ENCODE assay signal across 18 cellular contexts in genomic region chr12:47729233-47729632, GRCh38. TPM values are rescaled to one million over a fixed set of nuclear protein-coding genes. Genes with fewer than 3 reads are reported as not detected.
DNase-seq lines count a peak whose midpoint lies in the region; ATAC-seq lines count a peak whose summit lies in the region.
"Had no signal": no experiment of that assay in that cellular context is flagged by ENCODE, and none has a peak within 500 bp of the region (broad histone marks: within the 10 kb centered on the region; RNA-seq: fewer than 3 reads in every experiment).

No MANE protein-coding gene starts in this region.

- no peaks in the 10 kb centered on the region for H3K36me3 ChIP-seq in neuronal stem cell (replicated peaks in 1 of 2; ENCODE audit: control insufficient read depth in 2 of 2, insufficient read depth in 2 of 2, low read length in 2 of 2)
- H3K36me3 ChIP-seq: brain microvascular endothelial cell, upper lobe of left lung had no signal

- peaks cover 0 to under 1% of the 10 kb centered on the region in 2 donors for H3K4me1 ChIP-seq in neuronal stem cell (ENCODE audit: control insufficient read depth in 2 of 2, insufficient read depth in 1 of 2, low read depth in 1 of 2, low read length in 2 of 2)

- no peak overlapping the region for H3K4me3 ChIP-seq in neuronal stem cell (ENCODE audit: low read length in 2 of 2)
- H3K4me3 ChIP-seq: upper lobe of left lung had no signal

- H3K4me2 ChIP-seq in neuronal stem cell (ENCODE audit: insufficient read depth, low read length, poor library complexity, severe bottlenecking): no peak overlapping the region

- H2BK5ac ChIP-seq in neuronal stem cell (ENCODE audit: low read length): peak overlapping the region; percentile 8

- no peak overlapping the region for H3K14ac ChIP-seq in neuronal stem cell (ENCODE audit: low read length)

- H2BK120ac ChIP-seq in neuronal stem cell (ENCODE audit: low read depth, low read length): no peak overlapping the region

- H2BK12ac ChIP-seq in neuronal stem cell (ENCODE audit: low read length): no peak overlapping the region

- H2AFZ ChIP-seq in neuronal stem cell (ENCODE audit: low read length): no peak overlapping the region

- no CpG with 5 or more reads among the region's 3 CpGs for WGBS in neuronal stem cell (ENCODE audit: extremely low coverage in 2 of 2, insufficient read length in 2 of 2, insufficient replicate concordance in 1 of 2), 2 donors

- DNase-seq in ELR (ENCODE audit: low read depth) (peak; percentile 89), RPMI7951 (ENCODE audit: low read depth) (peak; percentile 94), fibroblast of the conjunctiva (ENCODE audit: low read depth) (peak; percentile 17), neuronal stem cell (ENCODE audit: low spot score) (no peak), NCI-H1092 (lab: John Stamatoyannopoulos, UW) (no peak), NCI-H524 treated with DMSO at 0.1 percent for 48 hours (lab: John Stamatoyannopoulos, UW) (no peak)
- DNase-seq in activated effector memory CD4-positive, alpha-beta T cell treated with Interleukin-2 at 50 U/mL for 16 hours: no peak
- DNase-seq: activated naive CD4-positive, alpha-beta T cell treated with anti-CD3 and anti-CD28 coated beads for 36 hours; brain microvascular endothelial cell; DMS79 treated with DMSO at 0.1 percent for 48 hours; NCI-H187 treated with DMSO at 0.1 percent for 48 hours; NCI-H526 treated with DMSO at 0.1 percent for 48 hours; upper lobe of left lung had no signal

- no peak overlapping the region for H2AK5ac ChIP-seq in neuronal stem cell (ENCODE audit: low read depth, low read length)

- ATAC-seq in GM18498 (IDR thresholded peaks at IDR 0.05; ENCODE audit: unreplicated experiment): no peak
- ATAC-seq: HCT116; stimulated activated memory B cell treated with anti-CD40 and anti-IgM and Interleukin-4, amounts not matched to agents 10 μg/mL and 1 μg/mL and 100 μg/mL, for 72 hours had no signal

- H3K27me3 ChIP-seq in neuronal stem cell (ENCODE audit: control insufficient read depth in 3 of 3, insufficient read depth in 3 of 3, low read depth in 1 of 3, low read length in 3 of 3): no peaks in the 10 kb centered on the region
- H3K27me3 ChIP-seq: brain microvascular endothelial cell, upper lobe of left lung had no signal

- H3K18ac ChIP-seq in neuronal stem cell (ENCODE audit: low read length): no peak overlapping the region

- no peak overlapping the region for H3K4ac ChIP-seq in neuronal stem cell (ENCODE audit: low read length)

- no peak overlapping the region for H4K8ac ChIP-seq in neuronal stem cell (ENCODE audit: low read depth, low read length)

- no peak overlapping the region for H2BK15ac ChIP-seq in neuronal stem cell (ENCODE audit: low read length)

- peak overlapping the region; percentile 60 for H3K9ac ChIP-seq in neuronal stem cell (ENCODE audit: low read depth, low read length, poor library complexity)

- no peak overlapping the region for H3K23ac ChIP-seq in neuronal stem cell (ENCODE audit: low read depth, low read length, poor library complexity)

- no peaks in the 10 kb centered on the region for H3K79me1 ChIP-seq in neuronal stem cell (ENCODE audit: low read depth, low read length)

- H3K27ac ChIP-seq in neuronal stem cell (replicated peaks; ENCODE audit: low read length): no peak overlapping the region
- H3K27ac ChIP-seq: brain microvascular endothelial cell had no signal

- no peaks in the 10 kb centered on the region for H3K9me3 ChIP-seq in neuronal stem cell (replicated peaks in 1 of 2; ENCODE audit: control insufficient read depth in 2 of 2, insufficient read depth in 1 of 2, low read depth in 1 of 2, low read length in 2 of 2)
- H3K9me3 ChIP-seq: upper lobe of left lung had no signal

- no peak overlapping the region for H4K91ac ChIP-seq in neuronal stem cell (ENCODE audit: low read depth, low read length, poor library complexity)

RNA-seq across cellular contexts. Expression of gene ENDOU, which starts 3.9 kb away (rescaled TPM):
- 0.24 TPM in 1 of 2 replicates, not detected in the other for total RNA-seq in RPMI7951 (2014; rRNA removed; shearing (Covaris generic))
- polyA plus RNA-seq in neuronal stem cell (2013, experiment 1 of 2): not detected
- 0.07 TPM for polyA plus RNA-seq in neuronal stem cell (2013, experiment 2 of 2)
- total RNA-seq: frontal cortex had no signal
- polyA plus RNA-seq: BJ had no signal

RNA-seq across cellular contexts. Expression of gene RPAP3, which starts 23.4 kb away (rescaled TPM):
- 20.1 and 24.6 TPM in 2 replicates for total RNA-seq in RPMI7951 (2014; rRNA removed; shearing (Covaris generic))
- 49.8 TPM for polyA plus RNA-seq in neuronal stem cell (2013, experiment 1 of 2)
- polyA plus RNA-seq in neuronal stem cell (2013, experiment 2 of 2): 50.8 TPM

RNA-seq across cellular contexts. Expression of gene RAPGEF3, which starts 29.4 kb away (rescaled TPM):
- 0.48 and 0.88 TPM in 2 replicates for total RNA-seq in RPMI7951 (2014; rRNA removed; shearing (Covaris generic))
- 1.3 TPM for polyA plus RNA-seq in neuronal stem cell (2013, experiment 1 of 2)
- 1.1 TPM for polyA plus RNA-seq in neuronal stem cell (2013, experiment 2 of 2)

RNA-seq across cellular contexts. Expression of gene SLC48A1, which starts 43.8 kb away (rescaled TPM):
- 6.3 and 7.2 TPM in 2 replicates for total RNA-seq in RPMI7951 (2014; rRNA removed; shearing (Covaris generic))
- 12.5 TPM for polyA plus RNA-seq in neuronal stem cell (2013, experiment 1 of 2)
- polyA plus RNA-seq in neuronal stem cell (2013, experiment 2 of 2): 12.3 TPM

Comparison
In these comparisons a context has a peak if more than half of its experiments do, and no peak if none do; other contexts are left out.
1. DNase-seq: peak in ELR (single experiment), RPMI7951 (single experiment) and fibroblast of the conjunctiva (single experiment); none in neuronal stem cell (single experiment), NCI-H1092 (single experiment), activated effector memory CD4-positive, alpha-beta T cell treated with Interleukin-2 at 50 U/mL for 16 hours (single experiment) and NCI-H524 treated with DMSO at 0.1 percent for 48 hours (single experiment).